28 cellular contexts compared by ENCODE assay signal in the genomic region with DNA sequence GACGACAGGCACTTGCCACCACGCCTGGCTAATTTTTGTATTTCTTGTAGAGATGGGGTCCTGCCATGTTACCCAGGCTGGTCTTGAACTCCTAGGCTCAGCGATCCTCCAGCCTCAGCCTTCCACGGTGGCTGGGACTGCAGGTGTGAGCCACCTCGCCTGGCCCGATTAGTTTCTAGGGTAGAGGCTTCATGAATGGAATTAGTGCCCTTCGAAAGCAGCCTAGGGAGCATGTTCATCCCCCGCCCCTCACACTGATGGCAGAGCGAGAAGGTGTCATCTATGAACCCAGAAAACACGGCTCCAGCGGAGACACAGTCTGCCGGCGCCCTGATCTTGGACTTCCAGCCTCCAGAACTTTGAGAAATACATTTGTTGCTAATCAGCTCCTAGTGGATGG. TPM values are rescaled to one million over a fixed set of nuclear protein-coding genes. Genes with fewer than 3 reads are reported as not detected.
DNase-seq lines count a peak whose midpoint lies in the region; ATAC-seq, FAIRE-seq and TF ChIP-seq lines count a peak whose summit lies in the region.
"Had no signal": no experiment of that assay in that cellular context is flagged by ENCODE, and none has a peak within 500 bp of the region (broad histone marks: within the 10 kb centered on the region; RNA-seq: fewer than 3 reads in every experiment).

No MANE protein-coding gene starts in this region.

- H3K27ac ChIP-seq in heart right ventricle (no peak overlapping the region), kidney (ENCODE audit: low read depth in 2 of 2, low read length in 2 of 2) (no peak overlapping the region), psoas muscle (no peak overlapping the region)
- H3K27ac ChIP-seq: HL-60, KMS-11 had no signal

- H3K9me3 ChIP-seq in heart right ventricle (no peaks in the 10 kb centered on the region), kidney (ENCODE audit: control insufficient read depth in 1 of 2, low read length in 2 of 2) (no peaks in the 10 kb centered on the region), psoas muscle (no peaks in the 10 kb centered on the region)
- H3K9me3 ChIP-seq: BE2C had no signal

- peaks cover 0 to 65% (median 18%) of the 10 kb centered on the region in 9 donors for H3K36me3 ChIP-seq in heart right ventricle
- H3K36me3 ChIP-seq in kidney (ENCODE audit: control insufficient read depth in 1 of 2, insufficient read depth in 2 of 2, low read length in 2 of 2): no peaks in the 10 kb centered on the region
- H3K36me3 ChIP-seq in psoas muscle (ENCODE audit: insufficient read depth in 1 of 2, low read depth in 1 of 2): peaks cover 0 to 57% of the 10 kb centered on the region in 2 donors
- H3K36me3 ChIP-seq: BE2C had no signal

- peak; percentile 46 for DNase-seq in Right ventricle myocardium inferior (ENCODE audit: missing footprints)
- no peak for DNase-seq in heart right ventricle
- peak; percentile 53 for DNase-seq in chondrocyte (ENCODE audit: low spot score)
- DNase-seq in kidney: peak; percentile 48
- DNase-seq in psoas muscle: peak; percentile 5 to 29
- DNase-seq: 8988T; ACHN; BE2C; CD8-positive, alpha-beta memory T cell; DMS79 treated with DMSO at 0.1 percent for 48 hours; GF-D8; MM.1S; NCI-H2029; NCI-H446 treated with DMSO at 0.1 percent for 48 hours; NCI-H526; NCI-H82; NK-92 treated with Interleukin-12 subunit alpha and Interleukin-12 subunit beta, amount 100 ng/mL, for 24 hours; RPMI8226 had no signal

- no peak for TF ChIP-seq CTCF in heart right ventricle (IDR thresholded peaks at IDR 0.05)
- TF ChIP-seq CTCF in chondrocyte (IDR thresholded peaks at IDR 0.05): no peak
- no peak for TF ChIP-seq CTCF in kidney (IDR thresholded peaks at IDR 0.05; ENCODE audit: borderline replicate concordance, extremely low read depth, insufficient read depth)
- TF ChIP-seq CTCF in psoas muscle (IDR thresholded peaks at IDR 0.05): no peak

- FAIRE-seq in kidney (lab: Jason Lieb, UNC): no peak
- FAIRE-seq: GM12891, GM19239, H54 had no signal

- intact Hi-C loops in Right ventricle myocardium inferior (cut with DNase I) (no loop called here), heart right ventricle (cut with DNase I) (loop anchor here in 1 of 10 donors (10.0 kb wide), 1 partner anchor 225 kb away; no protein-coding TSS in a partner anchor), kidney (cut with DNase I) (no loop called here), psoas muscle (cut with DNase I) (no loop called here)

- H3K4me3 ChIP-seq in heart right ventricle: no peak overlapping the region
- no peak overlapping the region for H3K4me3 ChIP-seq in kidney (ENCODE audit: low read length in 2 of 2)
- no peak overlapping the region for H3K4me3 ChIP-seq in psoas muscle

- peaks cover 7 to 35% (median 24%) of the 10 kb centered on the region in 9 donors for H3K4me1 ChIP-seq in heart right ventricle
- H3K4me1 ChIP-seq in kidney (ENCODE audit: control insufficient read depth in 1 of 2, insufficient read depth in 1 of 2, low read depth in 1 of 2, low read length in 2 of 2): peaks cover 1 to 6% of the 10 kb centered on the region in 2 donors
- peaks cover 22% of the 10 kb centered on the region for H3K4me1 ChIP-seq in psoas muscle
- H3K4me1 ChIP-seq: BE2C had no signal

- H3K27ac Mint-ChIP-seq in chondrocyte (ENCODE audit: unreplicated experiment): no peak overlapping the region
- H3K27ac Mint-ChIP-seq: CD14-positive monocyte, IgD-negative memory B cell had no signal

- H3K27me3 Mint-ChIP-seq in chondrocyte (ENCODE audit: low read depth): no peaks in the 10 kb centered on the region
- H3K27me3 Mint-ChIP-seq: IgD-negative memory B cell had no signal

- H3K4me1 Mint-ChIP-seq in chondrocyte (ENCODE audit: low read depth): peaks cover 25% of the 10 kb centered on the region
- H3K4me1 Mint-ChIP-seq: CD14-positive monocyte, IgD-negative memory B cell had no signal

- H3K36me3 Mint-ChIP-seq in chondrocyte (ENCODE audit: low read depth): peaks cover 8% of the 10 kb centered on the region
- H3K36me3 Mint-ChIP-seq: CD14-positive monocyte; CD8-positive, alpha-beta memory T cell; IgD-negative memory B cell had no signal

- no peaks in the 10 kb centered on the region for H3K9me3 Mint-ChIP-seq in chondrocyte (ENCODE audit: low read depth)
- H3K9me3 Mint-ChIP-seq: CD8-positive, alpha-beta memory T cell; IgD-negative memory B cell had no signal

- H3K4me3 Mint-ChIP-seq in chondrocyte (ENCODE audit: unreplicated experiment): no peak overlapping the region
- H3K4me3 Mint-ChIP-seq: CD14-positive monocyte; CD8-positive, alpha-beta memory T cell; IgD-negative memory B cell had no signal

- no peak for ATAC-seq in Right ventricle myocardium inferior
- ATAC-seq in heart right ventricle: no peak
- ATAC-seq in psoas muscle: no peak
- no peak for ATAC-seq in GM21825 (IDR thresholded peaks at IDR 0.05; ENCODE audit: unreplicated experiment)
- ATAC-seq in activated CD4-positive, CD25-positive, alpha-beta regulatory T cell treated with anti-CD3 and anti-CD28 coated beads, Interleukin-2, amount 50 U/mL, for 24 hours: no peak
- ATAC-seq in GM21423 (IDR thresholded peaks at IDR 0.05; ENCODE audit: unreplicated experiment): no peak

- WGBS in heart right ventricle, 2 donors: 96% methylated on average over 13 of the region's 13 CpGs
- WGBS in psoas muscle, 3 donors: 94 to 95% (median 95%) methylated on average over 13 of the region's 13 CpGs

- peaks cover 0 to under 1% (median 0%) of the 10 kb centered on the region in 7 donors for H3K27me3 ChIP-seq in heart right ventricle
- H3K27me3 ChIP-seq in psoas muscle (ENCODE audit: insufficient read depth in 3 of 3, low read length in 2 of 3): no peaks in the 10 kb centered on the region

- no peak overlapping the region for H3K9ac ChIP-seq in kidney (ENCODE audit: low read length in 2 of 2)
- H3K9ac ChIP-seq: KMS-11 had no signal

RNA-seq across cellular contexts. Expression of a gene that starts 10.2 kb away (rescaled TPM):
- total RNA-seq in Right ventricle myocardium inferior (37.2 TPM), heart right ventricle (10 to 100 TPM; 16.7 to 38.5 (median 27.9) TPM), chondrocyte (38.1 to 72.5 TPM (median 70.6 TPM) in 3 replicates), kidney (53.0 TPM), psoas muscle (10 to 100 TPM; 13.9 to 30.4 (median 19.2) TPM)
- polyA plus RNA-seq in heart right ventricle (10 to 100 TPM; 14.3 to 18.3 TPM), kidney (ENCODE audit: insufficient read depth, low read depth, low replicate concordance) (14.1 TPM), psoas muscle (10 to 100 TPM in 2 of 3 donors, 1 to 10 TPM in 1; 9.1 to 24.4 (median 15.3) TPM)
- polyA plus RNA-seq: IgD-negative memory B cell had no signal

Comparison
In these comparisons a context has a peak if more than half of its experiments do, and no peak if none do; other contexts are left out.
1. DNase-seq: peak in Right ventricle myocardium inferior (single experiment), chondrocyte (single experiment), kidney (single experiment) and psoas muscle (2 of 2); none in heart right ventricle (0 of 2).